Comparison of ENCODE assay signal across 8 cellular contexts in genomic region chr10:113059001-113059780, GRCh38.
DNase-seq lines count a peak whose midpoint lies in the region; ATAC-seq and TF ChIP-seq lines count a peak whose summit lies in the region.

No MANE protein-coding gene starts in this region.

- DNase-seq in caudate nucleus (lab: John Stamatoyannopoulos, UW) (peak in 45 of 61 donors; percentile 2 to 79 (median 35)), iris pigment epithelial cell (ENCODE audit: low read depth) (peak; percentile 60), stomach (no peak), NCI-H2081 (lab: John Stamatoyannopoulos, UW) (no peak), NCI-H2227 treated with DMSO at 0.1 percent for 48 hours (lab: John Stamatoyannopoulos, UW) (no peak)

- TF ChIP-seq CTCF in HEK293 (tag by site-specific recombination; IDR thresholded peaks at IDR 0.05): no peak
- TF ChIP-seq CTCF in stomach (IDR thresholded peaks at IDR 0.05): no peak

- intact Hi-C loops in stomach (cut with DNase I; ENCODE audit: low total_unique reads): no loop called here

- H3K27me3 ChIP-seq in stomach: no peaks in the 10 kb centered on the region

- H3K4me1 ChIP-seq in HEK293 (ENCODE audit: control insufficient read depth, insufficient read depth, low read length) (peaks cover 57% of the 10 kb centered on the region), stomach (peaks cover 50 to 97% (median 77%) of the 10 kb centered on the region in 4 donors)

- peak overlapping the region; percentile 18; the same call in 1 of the 2 replicates for H3K27ac ChIP-seq in HEK293 (ENCODE audit: extremely low read depth, low read depth, low read length)
- peak overlapping the region; percentile 84 for H3K27ac ChIP-seq in caudate nucleus (ENCODE audit: low read depth, low read length)
- peak overlapping the region in 4 of 5 donors; percentile 70 to 82 (median 81) for H3K27ac ChIP-seq in stomach

- POLR2A ChIA-PET in HEK293 (lab: Yijun Ruan, JAX): interaction anchor here (1.7 kb wide), 1 partner anchor 14 kb away, joined by 5 read pairs; no protein-coding TSS in a partner anchor

- no peaks in the 10 kb centered on the region for H3K9me3 ChIP-seq in HEK293 (ENCODE audit: control insufficient read depth, insufficient read depth, low read depth, low read length)
- no peaks in the 10 kb centered on the region for H3K9me3 ChIP-seq in stomach

- CTCF ChIA-PET in HEK293 (lab: Yijun Ruan, JAX): interaction anchor here (0.8 to 0.9 kb wide), 2 partner anchors 8 to 67 kb away, joined by 4 read pairs; no protein-coding TSS in a partner anchor

- no peak for ATAC-seq in GM18909 (IDR thresholded peaks at IDR 0.05; ENCODE audit: poor library complexity, unreplicated experiment)
- ATAC-seq in HG03457 (IDR thresholded peaks at IDR 0.05; ENCODE audit: unreplicated experiment): no peak

- no peak for TF ChIP-seq POLR2A in stomach (IDR thresholded peaks at IDR 0.05)

- whole genome bisulfite sequencing in stomach, 5 donors: 24 to 28% (median 27%) methylated on average over 15 of the region's 15 CpGs

- H3K36me3 ChIP-seq in HEK293 (ENCODE audit: control insufficient read depth in 2 of 2, insufficient read depth in 1 of 2, low read length in 2 of 2) (no peaks in the 10 kb centered on the region), stomach (no peaks in the 10 kb centered on the region)

- H3K4me3 ChIP-seq in HEK293 (ENCODE audit: low read depth, low read length) (no peak overlapping the region), stomach (peak overlapping the region; percentile 2 to 25 (median 8))

- TF ChIP-seq EP300 in stomach (IDR thresholded peaks at IDR 0.05): no peak

TF ChIP-seq in HEK293, 187 proteins besides CTCF, POLR2A, EP300 and RAD21 (continues in another document):
- TF ChIP-seq ZNF704 (tag by site-specific recombination; IDR thresholded peaks at IDR 0.05) (no peak), BCL6B (tag by site-specific recombination; IDR thresholded peaks at IDR 0.05) (no peak), PRDM4 (tag by site-specific recombination; IDR thresholded peaks at IDR 0.05) (peak; percentile 41; the same call in 1 of the 2 replicates), ZNF501 (tag by site-specific recombination; IDR thresholded peaks at IDR 0.05) (no peak), PATZ1 (tag by site-specific recombination; IDR thresholded peaks at IDR 0.05) (no peak), ZNF23 (tag by site-specific recombination; IDR thresholded peaks at IDR 0.05; ENCODE audit: borderline replicate concordance) (no peak), ZBTB49 (tag by site-specific recombination; IDR thresholded peaks at IDR 0.05; ENCODE audit: low read depth) (no peak), ZNF624 (tag by site-specific recombination; IDR thresholded peaks at IDR 0.05) (no peak), ZNF776 (tag by site-specific recombination; IDR thresholded peaks at IDR 0.05; ENCODE audit: borderline replicate concordance) (no peak), ZNF561 (tag by site-specific recombination; IDR thresholded peaks at IDR 0.05; ENCODE audit: borderline replicate concordance) (peak; percentile 57; the same call in 1 of the 2 replicates), ZNF660 (tag by site-specific recombination; IDR thresholded peaks at IDR 0.05) (no peak), REST (tag by site-specific recombination; IDR thresholded peaks at IDR 0.05) (no peak)

Comparison
In these comparisons a context has a peak if more than half of its experiments do, and no peak if none do; other contexts are left out.
1. H3K27ac ChIP-seq: peak in every context shown above with its lines; median percentile 84 in caudate nucleus; 81 in stomach; 18 in HEK293.
2. DNase-seq: peak in caudate nucleus (45 of 61) and iris pigment epithelial cell (single experiment); none in stomach (single experiment), NCI-H2081 (0 of 2) and NCI-H2227 treated with DMSO at 0.1 percent for 48 hours (single experiment).